Comparison of ENCODE assay signal across 17 cellular contexts in the genomic region with DNA sequence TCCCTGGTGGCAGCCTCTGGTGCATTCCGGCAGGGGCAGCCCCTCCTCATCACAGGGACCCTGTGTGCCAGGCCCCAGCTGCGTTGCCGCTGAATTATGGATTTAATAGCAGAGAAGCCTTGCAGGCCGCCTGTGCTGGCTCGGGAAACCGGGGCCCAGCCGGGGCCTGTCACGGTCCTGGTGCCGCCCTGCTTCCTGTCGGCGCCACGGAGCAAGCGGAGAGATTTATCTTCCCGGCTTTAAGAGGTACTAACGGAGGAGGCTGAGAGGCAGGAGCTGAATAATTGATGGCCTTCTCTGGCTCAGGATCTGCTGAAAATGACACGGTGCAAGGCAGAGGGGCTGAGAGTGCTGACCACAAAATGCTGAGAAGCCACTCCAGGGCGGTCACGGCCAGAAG. TPM values are rescaled to one million over a fixed set of nuclear protein-coding genes. Genes with fewer than 3 reads are reported as not detected.
A peak's percentile ranks its signal among the peaks of the same experiment; 100 is the strongest.
DNase-seq lines count a peak whose midpoint lies in the region; ATAC-seq and TF ChIP-seq lines count a peak whose summit lies in the region.
"Had no signal": no experiment of that assay in that cellular context is flagged by ENCODE, and none has a peak within 500 bp of the region (broad histone marks: within the 10 kb centered on the region; RNA-seq: fewer than 3 reads in every experiment).

No MANE protein-coding gene starts in this region.

- 61% methylated on average over 6 of the region's 18 CpGs for WGBS in esophagus muscularis mucosa

- POLR2A ChIA-PET in HCT116 (lab: Charles Lee) = no interaction called here
- POLR2A ChIA-PET in activated CD4-positive, alpha-beta T cell treated with anti-CD3 and anti-CD28 coated beads for 36 hours (lab: Charles Lee) = no interaction called here

- RAD21 ChIA-PET in HCT116 (lab: Charles Lee; ENCODE audit: low non-redundant PET in 1 of 2, low total read pairs in 2 of 2, uncharacterized antibody in 2 of 2, unreplicated experiment in 2 of 2) = no interaction called here

- no peak overlapping the region for H2AFZ ChIP-seq in HCT116 (ENCODE audit: low read depth, low read length, poor library complexity, severe bottlenecking)
- H2AFZ ChIP-seq in neural progenitor cell (replicated peaks) = no peak overlapping the region

- peak overlapping the region in 8 of 11 experiments; percentile 78 to 90 (median 82); a peak in 15 of 22 replicates for H3K27ac ChIP-seq in BLaER1 treated with 17β-estradiol and CSF1 and Interleukin-3, amounts not matched to agents 10 nM and 100 nM
- peak overlapping the region; percentile 83 for H3K27ac ChIP-seq in HCT116 (ENCODE audit: low read depth, low read length)
- H3K27ac ChIP-seq in esophagus muscularis mucosa (replicated peaks in 1 of 4) = peak overlapping the region; percentile 49 to 75 (median 67)
- no peak overlapping the region for H3K27ac ChIP-seq in neural progenitor cell
- H3K27ac ChIP-seq: ascending aorta had no signal

- TF ChIP-seq EP300 in esophagus muscularis mucosa (IDR thresholded peaks at IDR 0.05) = no peak

- H3K79me2 ChIP-seq in HCT116 (ENCODE audit: insufficient read depth, low read length) = peaks cover 25% of the 10 kb centered on the region
- H3K79me2 ChIP-seq in neural progenitor cell (ENCODE audit: low read depth) = no peaks in the 10 kb centered on the region

- H3F3A ChIP-seq in neural progenitor cell (ENCODE audit: low read depth) = no peaks in the 10 kb centered on the region

- no peak for TF ChIP-seq RAD21 in HCT116 (IDR thresholded peaks at IDR 0.05; ENCODE audit: low read depth)

- no peaks in the 10 kb centered on the region for H3K9me2 ChIP-seq in HCT116 (ENCODE audit: insufficient read depth)

- TF ChIP-seq POLR2A in HCT116 (IDR thresholded peaks at IDR 0.05; ENCODE audit: borderline replicate concordance, extremely low read depth, insufficient read depth, insufficient read length) = no peak
- no peak for TF ChIP-seq POLR2A in esophagus muscularis mucosa (IDR thresholded peaks at IDR 0.05; ENCODE audit: low read depth)

- no TSS peak for BruUV-seq in HCT116 (replicated peaks; lab: Mats Ljungman, UMichigan)

- peaks cover 13% of the 10 kb centered on the region for H3K27me3 Mint-ChIP-seq in neural progenitor cell (ENCODE audit: insufficient read depth, low read depth)
- no peaks in the 10 kb centered on the region for H3K27me3 Mint-ChIP-seq in activated CD4-positive, alpha-beta T cell treated with anti-CD3 and anti-CD28 coated beads for 36 hours
- H3K27me3 Mint-ChIP-seq: stimulated activated naive CD8-positive, alpha-beta T cell treated with anti-CD3 and anti-CD28 coated beads, Interleukin-15, Interleukin-2, amounts not matched to agents 100 ng/mL and 50 ng/mL, for 24 hours had no signal

- H3K9me3 ChIP-seq in BLaER1 treated with 17β-estradiol and CSF1 and Interleukin-3, amounts not matched to agents 10 nM and 100 nM (replicated peaks in 1 of 11) = no peaks in the 10 kb centered on the region
- H3K9me3 ChIP-seq in HCT116 (ENCODE audit: control insufficient read depth in 1 of 2, insufficient read depth in 1 of 2, low read depth in 1 of 2, low read length in 2 of 2) = no peaks in the 10 kb centered on the region
- no peaks in the 10 kb centered on the region for H3K9me3 ChIP-seq in esophagus muscularis mucosa
- no peaks in the 10 kb centered on the region for H3K9me3 ChIP-seq in neural progenitor cell (ENCODE audit: low read depth)
- no peaks in the 10 kb centered on the region for H3K9me3 ChIP-seq in mucosa of descending colon
- H3K9me3 ChIP-seq: ascending aorta had no signal

- DNase-seq in HCT116 (ENCODE audit: low read depth, low spot score) = no peak
- DNase-seq in esophagus muscularis mucosa (ENCODE audit: extremely low spot score) = no peak
- DNase-seq in neural progenitor cell (ENCODE audit: low spot score) = no peak
- no peak for DNase-seq in mucosa of descending colon
- no peak for DNase-seq in activated CD4-positive, alpha-beta T cell treated with anti-CD3 and anti-CD28 coated beads for 36 hours
- DNase-seq in NCI-H146 treated with DMSO at 0.1 percent for 48 hours (lab: John Stamatoyannopoulos, UW; ENCODE audit: unreplicated experiment) = no peak
- DNase-seq: activated CD4-positive, alpha-beta T cell treated with anti-CD3 and anti-CD28 coated beads, Interleukin-2, amount 50 U/mL, for 4 hours; activated effector memory CD4-positive, alpha-beta T cell treated with Interleukin-2 at 50 U/mL for 16 hours; DMS53; NCI-H1092; NCI-H345 had no signal

- TF ChIP-seq CTCF in HCT116 (IDR thresholded peaks at IDR 0.05 in 2 of 3, conservative IDR thresholded peaks at IDR 0.05 in 1 of 3; ENCODE audit: borderline replicate concordance in 1 of 3, insufficient read depth in 1 of 3, low read depth in 2 of 3, low read length in 2 of 3) = no peak
- no peak for TF ChIP-seq CTCF in esophagus muscularis mucosa (IDR thresholded peaks at IDR 0.05)
- TF ChIP-seq CTCF in neural progenitor cell (IDR thresholded peaks at IDR 0.05) = no peak
- TF ChIP-seq CTCF in mucosa of descending colon (IDR thresholded peaks at IDR 0.05) = no peak

- no peaks in the 10 kb centered on the region for H3K9me3 Mint-ChIP-seq in neural progenitor cell
- no peaks in the 10 kb centered on the region for H3K9me3 Mint-ChIP-seq in activated CD4-positive, alpha-beta T cell treated with anti-CD3 and anti-CD28 coated beads for 36 hours (ENCODE audit: low read depth)
- H3K9me3 Mint-ChIP-seq: stimulated activated naive CD8-positive, alpha-beta T cell treated with anti-CD3 and anti-CD28 coated beads, Interleukin-15, Interleukin-2, amounts not matched to agents 100 ng/mL and 50 ng/mL, for 24 hours had no signal

- ATAC-seq in HCT116 (no peak), mucosa of descending colon (no peak)
- ATAC-seq in activated CD4-positive, alpha-beta T cell treated with anti-CD3 and anti-CD28 coated beads for 36 hours = no peak

- no peak overlapping the region for H3K4me3 ChIP-seq in BLaER1 treated with 17β-estradiol and CSF1 and Interleukin-3, amounts not matched to agents 10 nM and 100 nM
- no peak overlapping the region for H3K4me3 ChIP-seq in HCT116 (replicated peaks in 1 of 2; ENCODE audit: low read depth in 1 of 2, low read length in 2 of 2)
- H3K4me3 ChIP-seq in esophagus muscularis mucosa = peak overlapping the region in 2 of 4 donors; percentile 9 to 32
- H3K4me3 ChIP-seq in neural progenitor cell = no peak overlapping the region
- no peak overlapping the region for H3K4me3 ChIP-seq in mucosa of descending colon
- H3K4me3 ChIP-seq: ascending aorta, skin epidermis had no signal

- H3K4me1 Mint-ChIP-seq in neural progenitor cell = peaks cover 46% of the 10 kb centered on the region
- peaks cover 26% of the 10 kb centered on the region for H3K4me1 Mint-ChIP-seq in activated CD4-positive, alpha-beta T cell treated with anti-CD3 and anti-CD28 coated beads for 36 hours

- intact Hi-C loops in HCT116 (cut with micrococcal nuclease) (no loop called here), esophagus muscularis mucosa (cut with DNase I) (loop anchor here (5.0 kb wide), 1 partner anchor 47 kb away; no protein-coding TSS in a partner anchor), mucosa of descending colon (cut with DNase I, micrococcal nuclease) (no loop called here)
- intact Hi-C loops in activated CD4-positive, alpha-beta T cell treated with anti-CD3 and anti-CD28 coated beads for 36 hours (cut with DNase I, micrococcal nuclease) = no loop called here

- H3K9ac ChIP-seq in BLaER1 treated with 17β-estradiol and CSF1 and Interleukin-3, amounts not matched to agents 10 nM and 100 nM = peak overlapping the region in 5 of 11 experiments; percentile 19 to 83 (median 46); a peak in 6 of 22 replicates
- H3K9ac ChIP-seq in HCT116 (ENCODE audit: low read length) (no peak overlapping the region), neural progenitor cell (no peak overlapping the region)

- no peaks in the 10 kb centered on the region for H3K36me3 Mint-ChIP-seq in neural progenitor cell
- no peaks in the 10 kb centered on the region for H3K36me3 Mint-ChIP-seq in activated CD4-positive, alpha-beta T cell treated with anti-CD3 and anti-CD28 coated beads for 36 hours (ENCODE audit: low read depth)

- no peaks in the 10 kb centered on the region for H3K27me3 ChIP-seq in BLaER1 treated with 17β-estradiol and CSF1 and Interleukin-3, amounts not matched to agents 10 nM and 100 nM
- H3K27me3 ChIP-seq in HCT116 (ENCODE audit: insufficient read depth, low read length) = no peaks in the 10 kb centered on the region
- H3K27me3 ChIP-seq in esophagus muscularis mucosa = peaks cover 0 to 10% (median 0%) of the 10 kb centered on the region in 4 donors
- H3K27me3 ChIP-seq in neural progenitor cell = no peaks in the 10 kb centered on the region
- H3K27me3 ChIP-seq: ascending aorta, dorsolateral prefrontal cortex had no signal

- no peaks in the 10 kb centered on the region for H3K36me3 ChIP-seq in BLaER1 treated with 17β-estradiol and CSF1 and Interleukin-3, amounts not matched to agents 10 nM and 100 nM
- H3K36me3 ChIP-seq in HCT116 (ENCODE audit: control insufficient read depth in 1 of 2, insufficient read depth in 2 of 2, low read length in 2 of 2) (no peaks in the 10 kb centered on the region), esophagus muscularis mucosa (no peaks in the 10 kb centered on the region), neural progenitor cell (no peaks in the 10 kb centered on the region), mucosa of descending colon (ENCODE audit: low read depth) (no peaks in the 10 kb centered on the region)
- H3K36me3 ChIP-seq: ascending aorta had no signal

- peaks cover 0 to 3% (median 0%) of the 10 kb centered on the region in 11 experiments; a peak in 2 of 22 replicates for H4K20me1 ChIP-seq in BLaER1 treated with 17β-estradiol and CSF1 and Interleukin-3, amounts not matched to agents 10 nM and 100 nM
- H4K20me1 ChIP-seq in HCT116 (ENCODE audit: insufficient read depth) (no peaks in the 10 kb centered on the region), neural progenitor cell (ENCODE audit: low read depth) (no peaks in the 10 kb centered on the region)

- H3K4me1 ChIP-seq in BLaER1 treated with 17β-estradiol and CSF1 and Interleukin-3, amounts not matched to agents 10 nM and 100 nM = peaks cover 51 to 94% (median 84%) of the 10 kb centered on the region in 10 experiments
- H3K4me1 ChIP-seq in HCT116 (ENCODE audit: control insufficient read depth in 1 of 2, insufficient read depth in 2 of 2, low read length in 2 of 2) = peaks cover 35 to 62% of the 10 kb centered on the region in 2 experiments
- H3K4me1 ChIP-seq in esophagus muscularis mucosa = peaks cover 43 to 54% (median 49%) of the 10 kb centered on the region in 4 donors
- peaks cover 50% of the 10 kb centered on the region for H3K4me1 ChIP-seq in neural progenitor cell
- peaks cover 5% of the 10 kb centered on the region for H3K4me1 ChIP-seq in mucosa of descending colon (ENCODE audit: low read depth)

- H3K4me2 ChIP-seq in BLaER1 treated with 17β-estradiol and CSF1 and Interleukin-3, amounts not matched to agents 10 nM and 100 nM = peak overlapping the region; percentile 94 to 99 (median 96); a peak in 21 of 22 replicates
- H3K4me2 ChIP-seq in HCT116 (ENCODE audit: low read length) (peak overlapping the region; percentile 90), neural progenitor cell (no peak overlapping the region)

- H3K27ac Mint-ChIP-seq in neural progenitor cell = peak overlapping the region; percentile 57
- H3K27ac Mint-ChIP-seq in activated CD4-positive, alpha-beta T cell treated with anti-CD3 and anti-CD28 coated beads for 36 hours = no peak overlapping the region
- H3K27ac Mint-ChIP-seq: stimulated activated naive CD8-positive, alpha-beta T cell treated with anti-CD3 and anti-CD28 coated beads, Interleukin-15, Interleukin-2, amounts not matched to agents 100 ng/mL and 50 ng/mL, for 24 hours had no signal

- CTCF ChIA-PET in HCT116 (lab: Charles Lee) = interaction anchor here (1.5 kb wide), 1 partner anchor 19 kb away, joined by 3 read pairs; no protein-coding TSS in a partner anchor
- CTCF ChIA-PET in activated CD4-positive, alpha-beta T cell treated with anti-CD3 and anti-CD28 coated beads for 36 hours (lab: Charles Lee) = interaction anchor here (1.2 kb wide), 1 partner anchor 48 kb away, joined by 8 read pairs; no protein-coding TSS in a partner anchor

- no peak overlapping the region for H3K4me3 Mint-ChIP-seq in neural progenitor cell
- H3K4me3 Mint-ChIP-seq in activated CD4-positive, alpha-beta T cell treated with anti-CD3 and anti-CD28 coated beads for 36 hours = no peak overlapping the region
- H3K4me3 Mint-ChIP-seq: stimulated activated naive CD8-positive, alpha-beta T cell treated with anti-CD3 and anti-CD28 coated beads, Interleukin-15, Interleukin-2, amounts not matched to agents 100 ng/mL and 50 ng/mL, for 24 hours had no signal

RNA-seq across cellular contexts. Expression of a gene that starts 54.0 kb away (rescaled TPM):
- total RNA-seq in HCT116 (2021; ENCODE audit: unreplicated experiment) (not detected), esophagus muscularis mucosa (1 to 10 TPM in 1 of 4 donors, under 1 TPM in 3; 0.17 to 1.4 (median 0.64) TPM), neural progenitor cell (ENCODE audit: low replicate concordance) (not detected in 2 replicates), mucosa of descending colon (under 1 TPM; 0.41 to 0.98 (median 0.65) TPM)
- polyA plus RNA-seq in HCT116 (2012) = 0.24 and 0.26 TPM in 2 replicates
- total RNA-seq in activated CD4-positive, alpha-beta T cell treated with anti-CD3 and anti-CD28 coated beads for 36 hours = not detected
- total RNA-seq: ascending aorta, SK-MEL-5 had no signal
